In the genomic region with DNA sequence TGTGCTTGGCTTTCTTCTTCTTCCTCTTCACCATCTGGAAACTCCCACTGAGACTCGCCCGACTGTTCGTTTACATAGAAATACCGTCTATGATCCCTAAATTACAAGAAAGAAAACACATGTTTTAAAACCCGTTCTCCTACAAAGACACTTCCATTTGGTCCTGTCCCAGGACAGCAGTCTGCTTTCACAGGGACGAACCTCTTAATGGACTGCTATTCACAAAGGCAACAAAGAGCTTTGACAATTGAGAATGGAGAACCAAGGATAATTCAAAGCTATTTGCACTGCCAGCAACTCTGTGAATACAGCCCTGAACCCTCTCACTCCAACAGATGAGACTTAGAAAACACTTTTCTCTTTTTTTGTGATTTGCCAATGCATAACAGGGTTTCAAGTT, we compare ENCODE assay signal across 27 cellular contexts. TPM values are rescaled to one million over a fixed set of nuclear protein-coding genes. Genes with fewer than 3 reads are reported as not detected.
DNase-seq lines count a peak whose midpoint lies in the region; ATAC-seq and TF ChIP-seq lines count a peak whose summit lies in the region.
"Had no signal": no experiment of that assay in that cellular context is flagged by ENCODE, and none has a peak within 500 bp of the region (broad histone marks: within the 10 kb centered on the region; RNA-seq: fewer than 3 reads in every experiment).

No MANE protein-coding gene starts in this region.

- intact Hi-C loops in natural killer cell (cut with micrococcal nuclease), result no loop called here

- H3K4me1 Mint-ChIP-seq in natural killer cell (peaks cover under 1 to 7% of the 10 kb centered on the region in 2 donors), WTC11 (no peaks in the 10 kb centered on the region), nephron progenitor cell (peaks cover 14% of the 10 kb centered on the region)
- peaks cover 3 to 4% of the 10 kb centered on the region in 2 donors for H3K4me1 Mint-ChIP-seq in natural killer cell treated with Interleukin-12 subunit alpha and Interleukin-12 subunit beta and Interleukin-15 and Interleukin-18, amount 100 ng/mL, for 72 hours (ENCODE audit: low read depth in 2 of 2)
- H3K4me1 Mint-ChIP-seq: mesothelial cell of epicardium had no signal

- H3K9me3 Mint-ChIP-seq in natural killer cell, result no peaks in the 10 kb centered on the region
- no peaks in the 10 kb centered on the region for H3K9me3 Mint-ChIP-seq in natural killer cell treated with Interleukin-12 subunit alpha and Interleukin-12 subunit beta and Interleukin-15 and Interleukin-18, amount 100 ng/mL, for 72 hours
- H3K9me3 Mint-ChIP-seq in WTC11, result no peaks in the 10 kb centered on the region
- H3K9me3 Mint-ChIP-seq in nephron progenitor cell, result no peaks in the 10 kb centered on the region
- H3K9me3 Mint-ChIP-seq: IgD-negative memory B cell; mesothelial cell of epicardium; naive B cell; stimulated activated naive CD8-positive, alpha-beta T cell treated with anti-CD3 and anti-CD28 coated beads, Interleukin-15, Interleukin-2, amounts not matched to agents 100 ng/mL and 50 ng/mL, for 24 hours had no signal

- peaks cover 17% of the 10 kb centered on the region for H3K36me3 Mint-ChIP-seq in natural killer cell
- H3K36me3 Mint-ChIP-seq in natural killer cell treated with Interleukin-12 subunit alpha and Interleukin-12 subunit beta and Interleukin-15 and Interleukin-18, amount 100 ng/mL, for 72 hours, result peaks cover 23% of the 10 kb centered on the region
- H3K36me3 Mint-ChIP-seq in WTC11, result peaks cover 86% of the 10 kb centered on the region
- peaks cover 84% of the 10 kb centered on the region for H3K36me3 Mint-ChIP-seq in nephron progenitor cell (ENCODE audit: low read depth)

- H3K4me3 Mint-ChIP-seq in natural killer cell (no peak overlapping the region), WTC11 (no peak overlapping the region), nephron progenitor cell (no peak overlapping the region)
- H3K4me3 Mint-ChIP-seq in natural killer cell treated with Interleukin-12 subunit alpha and Interleukin-12 subunit beta and Interleukin-15 and Interleukin-18, amount 100 ng/mL, for 72 hours, result no peak overlapping the region
- H3K4me3 Mint-ChIP-seq: mesothelial cell of epicardium; naive B cell; stimulated activated naive CD8-positive, alpha-beta T cell treated with anti-CD3 and anti-CD28 coated beads, Interleukin-15, Interleukin-2, amounts not matched to agents 100 ng/mL and 50 ng/mL, for 24 hours had no signal

- H3K27ac Mint-ChIP-seq in natural killer cell, result peak overlapping the region; percentile 29 to 37
- H3K27ac Mint-ChIP-seq in natural killer cell treated with Interleukin-12 subunit alpha and Interleukin-12 subunit beta and Interleukin-15 and Interleukin-18, amount 100 ng/mL, for 72 hours, result no peak overlapping the region
- peak overlapping the region; percentile 49 for H3K27ac Mint-ChIP-seq in WTC11
- H3K27ac Mint-ChIP-seq in nephron progenitor cell, result peak overlapping the region; percentile 86
- H3K27ac Mint-ChIP-seq: mesothelial cell of epicardium; stimulated activated naive CD8-positive, alpha-beta T cell treated with anti-CD3 and anti-CD28 coated beads, Interleukin-15, Interleukin-2, amounts not matched to agents 100 ng/mL and 50 ng/mL, for 24 hours had no signal

- TF ChIP-seq CTCF in natural killer cell (IDR thresholded peaks at IDR 0.05), result no peak
- TF ChIP-seq CTCF in WTC11 (IDR thresholded peaks at IDR 0.05), result no peak
- TF ChIP-seq CTCF in nephron progenitor cell (IDR thresholded peaks at IDR 0.05), result no peak

- CTCF ChIA-PET in WTC11 (lab: Charles Lee), result no interaction called here

- no peak for ATAC-seq in natural killer cell
- no peak for ATAC-seq in natural killer cell treated with Interleukin-12 subunit alpha and Interleukin-12 subunit beta and Interleukin-15 and Interleukin-18, amount 100 ng/mL, for 72 hours
- no peak for ATAC-seq in WTC11
- ATAC-seq: left ventricle myocardium superior, Panc1 had no signal

- no peaks in the 10 kb centered on the region for H3K27me3 Mint-ChIP-seq in natural killer cell (ENCODE audit: low read depth in 2 of 2)
- H3K27me3 Mint-ChIP-seq in natural killer cell treated with Interleukin-12 subunit alpha and Interleukin-12 subunit beta and Interleukin-15 and Interleukin-18, amount 100 ng/mL, for 72 hours, result no peaks in the 10 kb centered on the region
- H3K27me3 Mint-ChIP-seq in WTC11 (ENCODE audit: low read depth), result no peaks in the 10 kb centered on the region
- H3K27me3 Mint-ChIP-seq in nephron progenitor cell (ENCODE audit: low read depth, poor library complexity), result no peaks in the 10 kb centered on the region
- H3K27me3 Mint-ChIP-seq: IgD-negative memory B cell; naive B cell; stimulated activated naive CD8-positive, alpha-beta T cell treated with anti-CD3 and anti-CD28 coated beads, Interleukin-15, Interleukin-2, amounts not matched to agents 100 ng/mL and 50 ng/mL, for 24 hours had no signal

- DNase-seq in natural killer cell, result no peak
- DNase-seq in natural killer cell treated with Interleukin-12 subunit alpha and Interleukin-12 subunit beta and Interleukin-15 and Interleukin-18, amount 100 ng/mL, for 72 hours (ENCODE audit: low spot score), result no peak
- DNase-seq in WTC11 (ENCODE audit: low spot score), result no peak
- no peak for DNase-seq in nephron progenitor cell
- DNase-seq in AG08396 (ENCODE audit: low spot score), result no peak
- DNase-seq in stimulated activated CD8-positive, alpha-beta memory T cell treated with anti-CD3 and anti-CD28 coated beads, Interleukin-4, amount 100 ng/mL, for 48 hours, result no peak
- no peak for DNase-seq in AML-193 (lab: John Stamatoyannopoulos, UW)
- DNase-seq: ACHN; activated CD4-positive, alpha-beta T cell treated with anti-CD3 and anti-CD28 coated beads for 4 hours; activated effector memory CD4-positive, alpha-beta T cell treated with Interleukin-2 at 50 U/mL for 16 hours; adrenal gland; COR-L47; HCEC 1CT; kidney; left ventricle myocardium superior; MV-4-11; naive B cell; NCI-H1436; NCI-H2081; NCI-H226; SHP77; small intestine; T-helper 9 cell had no signal

- POLR2A ChIA-PET in WTC11 (lab: Charles Lee), result interaction anchor here (1.0 kb wide), 1 partner anchor 31 kb away, joined by 5 read pairs; no protein-coding TSS in a partner anchor

TF ChIP-seq in WTC11, 78 proteins besides CTCF, POLR2A, EP300 and RAD21:
- TF ChIP-seq ZNF121 (CRISPR knock-in tag; IDR thresholded peaks at IDR 0.05) (no peak), OVOL2 (CRISPR knock-in tag; IDR thresholded peaks at IDR 0.05; ENCODE audit: borderline replicate concordance) (no peak), ZNF138 (CRISPR knock-in tag; conservative IDR thresholded peaks at IDR 0.05) (no peak), NFYB (CRISPR knock-in tag; conservative IDR thresholded peaks at IDR 0.05; ENCODE audit: low read depth) (no peak)
- TF ChIP-seq, protein P1, sequence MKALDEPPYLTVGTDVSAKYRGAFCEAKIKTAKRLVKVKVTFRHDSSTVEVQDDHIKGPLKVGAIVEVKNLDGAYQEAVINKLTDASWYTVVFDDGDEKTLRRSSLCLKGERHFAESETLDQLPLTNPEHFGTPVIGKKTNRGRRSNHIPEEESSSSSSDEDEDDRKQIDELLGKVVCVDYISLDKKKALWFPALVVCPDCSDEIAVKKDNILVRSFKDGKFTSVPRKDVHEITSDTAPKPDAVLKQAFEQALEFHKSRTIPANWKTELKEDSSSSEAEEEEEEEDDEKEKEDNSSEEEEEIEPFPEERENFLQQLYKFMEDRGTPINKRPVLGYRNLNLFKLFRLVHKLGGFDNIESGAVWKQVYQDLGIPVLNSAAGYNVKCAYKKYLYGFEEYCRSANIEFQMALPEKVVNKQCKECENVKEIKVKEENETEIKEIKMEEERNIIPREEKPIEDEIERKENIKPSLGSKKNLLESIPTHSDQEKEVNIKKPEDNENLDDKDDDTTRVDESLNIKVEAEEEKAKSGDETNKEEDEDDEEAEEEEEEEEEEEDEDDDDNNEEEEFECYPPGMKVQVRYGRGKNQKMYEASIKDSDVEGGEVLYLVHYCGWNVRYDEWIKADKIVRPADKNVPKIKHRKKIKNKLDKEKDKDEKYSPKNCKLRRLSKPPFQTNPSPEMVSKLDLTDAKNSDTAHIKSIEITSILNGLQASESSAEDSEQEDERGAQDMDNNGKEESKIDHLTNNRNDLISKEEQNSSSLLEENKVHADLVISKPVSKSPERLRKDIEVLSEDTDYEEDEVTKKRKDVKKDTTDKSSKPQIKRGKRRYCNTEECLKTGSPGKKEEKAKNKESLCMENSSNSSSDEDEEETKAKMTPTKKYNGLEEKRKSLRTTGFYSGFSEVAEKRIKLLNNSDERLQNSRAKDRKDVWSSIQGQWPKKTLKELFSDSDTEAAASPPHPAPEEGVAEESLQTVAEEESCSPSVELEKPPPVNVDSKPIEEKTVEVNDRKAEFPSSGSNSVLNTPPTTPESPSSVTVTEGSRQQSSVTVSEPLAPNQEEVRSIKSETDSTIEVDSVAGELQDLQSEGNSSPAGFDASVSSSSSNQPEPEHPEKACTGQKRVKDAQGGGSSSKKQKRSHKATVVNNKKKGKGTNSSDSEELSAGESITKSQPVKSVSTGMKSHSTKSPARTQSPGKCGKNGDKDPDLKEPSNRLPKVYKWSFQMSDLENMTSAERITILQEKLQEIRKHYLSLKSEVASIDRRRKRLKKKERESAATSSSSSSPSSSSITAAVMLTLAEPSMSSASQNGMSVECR (CRISPR knock-in tag; IDR thresholded peaks at IDR 0.05; ENCODE audit: borderline replicate concordance), result no peak
- TF ChIP-seq, protein P2, sequence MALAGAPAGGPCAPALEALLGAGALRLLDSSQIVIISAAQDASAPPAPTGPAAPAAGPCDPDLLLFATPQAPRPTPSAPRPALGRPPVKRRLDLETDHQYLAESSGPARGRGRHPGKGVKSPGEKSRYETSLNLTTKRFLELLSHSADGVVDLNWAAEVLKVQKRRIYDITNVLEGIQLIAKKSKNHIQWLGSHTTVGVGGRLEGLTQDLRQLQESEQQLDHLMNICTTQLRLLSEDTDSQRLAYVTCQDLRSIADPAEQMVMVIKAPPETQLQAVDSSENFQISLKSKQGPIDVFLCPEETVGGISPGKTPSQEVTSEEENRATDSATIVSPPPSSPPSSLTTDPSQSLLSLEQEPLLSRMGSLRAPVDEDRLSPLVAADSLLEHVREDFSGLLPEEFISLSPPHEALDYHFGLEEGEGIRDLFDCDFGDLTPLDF (CRISPR knock-in tag; IDR thresholded peaks at IDR 0.05), result no peak

RNA-seq across cellular contexts. Expression of a gene that starts 16.3 kb away (rescaled TPM):
- total RNA-seq in natural killer cell (1 to 10 TPM; 6.1 to 8.5 (median 8.2) TPM), WTC11 (2021) (3.7 to 4.2 TPM (median 4.1 TPM) in 3 replicates)
- total RNA-seq in natural killer cell treated with Interleukin-12 subunit alpha and Interleukin-12 subunit beta and Interleukin-15 and Interleukin-18, amount 100 ng/mL, for 72 hours, result 1 to 10 TPM; 2.4 to 2.7 TPM

RNA-seq across cellular contexts. Expression of a gene that starts 35.7 kb away (rescaled TPM):
- total RNA-seq in natural killer cell, result 100 to 1,000 TPM; 205 to 252 (median 214) TPM
- total RNA-seq in natural killer cell treated with Interleukin-12 subunit alpha and Interleukin-12 subunit beta and Interleukin-15 and Interleukin-18, amount 100 ng/mL, for 72 hours, result 100 to 1,000 TPM; 137 to 246 TPM
- total RNA-seq in WTC11 (2021), result 83.0 to 106 TPM (median 91.9 TPM) in 3 replicates

Comparison
In these comparisons a context has a peak if more than half of its experiments do, and no peak if none do; other contexts are left out.
1. H3K27ac Mint-ChIP-seq: peak in natural killer cell (2 of 2), WTC11 (single experiment) and nephron progenitor cell (single experiment); none in natural killer cell treated with Interleukin-12 subunit alpha and Interleukin-12 subunit beta and Interleukin-15 and Interleukin-18, amount 100 ng/mL, for 72 hours (0 of 2).